In genomic region chr17:41800601-41801373, GRCh38 we compare ENCODE assay signal across 1 cellular context.
TF ChIP-seq lines count a peak whose summit lies in the region.

No MANE protein-coding gene starts in this region.

TF ChIP-seq in HepG2, 621 proteins besides CTCF, POLR2A, EP300 and RAD21 (continued from another document and continues in another):
- peak; percentile 68; the same call in 1 of the 2 replicates for TF ChIP-seq NR2F2 (IDR thresholded peaks at IDR 0.05; ENCODE audit: borderline replicate concordance, low read depth)
- TF ChIP-seq CEBPB (IDR thresholded peaks at IDR 0.05; ENCODE audit: borderline replicate concordance, low read depth, low read length): no peak
- TF ChIP-seq RARA (CRISPR knock-in tag; IDR thresholded peaks at IDR 0.05): peak; percentile 60; the same call in 1 of the 2 replicates
- peak; percentile 51; the same call in 1 of the 2 replicates for TF ChIP-seq ZBTB7A (CRISPR knock-in tag; IDR thresholded peaks at IDR 0.05)
- TF ChIP-seq ATAD3A (CRISPR knock-in tag; IDR thresholded peaks at IDR 0.05): no peak
- no peak; the same call in 1 of the 2 replicates for TF ChIP-seq BCL3 (CRISPR knock-in tag; IDR thresholded peaks at IDR 0.05)
- 0 out of 2 replicates have a peak, but pooled peaks have one; percentile 10 for TF ChIP-seq THAP7 (CRISPR knock-in tag; IDR thresholded peaks at IDR 0.05)
- TF ChIP-seq ZBTB3 (CRISPR knock-in tag; IDR thresholded peaks at IDR 0.05; ENCODE audit: borderline replicate concordance, low read depth): peak; percentile 2; the same call in 1 of the 2 replicates
- TF ChIP-seq TP53 (CRISPR knock-in tag; conservative IDR thresholded peaks at IDR 0.05): no peak
- no peak for TF ChIP-seq ARID3A (IDR thresholded peaks at IDR 0.05; ENCODE audit: low read depth, low read length)
- no peak for TF ChIP-seq ATM (IDR thresholded peaks at IDR 0.05; ENCODE audit: borderline replicate concordance)
- 0 out of 2 replicates have a peak, but pooled peaks have one; percentile 47 for TF ChIP-seq MTERF4 (CRISPR knock-in tag; IDR thresholded peaks at IDR 0.05)
- 0 out of 2 replicates have a peak, but pooled peaks have one; percentile 9 for TF ChIP-seq CREM (IDR thresholded peaks at IDR 0.05)
- no peak for TF ChIP-seq CREM (CRISPR knock-in tag; IDR thresholded peaks at IDR 0.05)
- TF ChIP-seq POGZ (CRISPR knock-in tag; IDR thresholded peaks at IDR 0.05): no peak; the same call in 1 of the 2 replicates
- 0 out of 2 replicates have a peak, but pooled peaks have one; percentile 69 for TF ChIP-seq ZNF597 (CRISPR knock-in tag; IDR thresholded peaks at IDR 0.05)
- no peak for TF ChIP-seq TSC22D2 (CRISPR knock-in tag; IDR thresholded peaks at IDR 0.05; ENCODE audit: borderline replicate concordance)
- TF ChIP-seq ZNF318 (CRISPR knock-in tag; IDR thresholded peaks at IDR 0.05): 0 out of 2 replicates have a peak, but pooled peaks have one; percentile 42
- no peak for TF ChIP-seq NONO (IDR thresholded peaks at IDR 0.05)
- peak; percentile 70; the same call in 1 of the 2 replicates for TF ChIP-seq NONO (CRISPR knock-in tag; conservative IDR thresholded peaks at IDR 0.05)
- peak; percentile 86 for TF ChIP-seq NR2F6 (IDR thresholded peaks at IDR 0.05)
- TF ChIP-seq NR2F6 (CRISPR knock-in tag; IDR thresholded peaks at IDR 0.05): peak; percentile 90
- no peak for TF ChIP-seq ZFYVE20 (CRISPR knock-in tag; IDR thresholded peaks at IDR 0.05; ENCODE audit: borderline replicate concordance, low read depth)
- 0 out of 2 replicates have a peak, but pooled peaks have one; percentile 15 for TF ChIP-seq ATF2 (CRISPR knock-in tag; IDR thresholded peaks at IDR 0.05)
- TF ChIP-seq GATAD1 (CRISPR knock-in tag; IDR thresholded peaks at IDR 0.05): no peak
- TF ChIP-seq ZSCAN9 (CRISPR knock-in tag; IDR thresholded peaks at IDR 0.05; ENCODE audit: borderline replicate concordance): peak; percentile 14; the same call in 1 of the 2 replicates
- no peak for TF ChIP-seq FOXC1 (CRISPR knock-in tag; IDR thresholded peaks at IDR 0.05; ENCODE audit: borderline replicate concordance)
- no peak for TF ChIP-seq PAX8 (CRISPR knock-in tag; IDR thresholded peaks at IDR 0.05; ENCODE audit: borderline replicate concordance)
- TF ChIP-seq FOXA1 (IDR thresholded peaks at IDR 0.05): no peak
- TF ChIP-seq FOXA1 (CRISPR knock-in tag; IDR thresholded peaks at IDR 0.05): no peak
- TF ChIP-seq ZEB1 (IDR thresholded peaks at IDR 0.05; ENCODE audit: insufficient replicate concordance, low read depth): peak; percentile 98
- peak; percentile 68; the same call in 1 of the 2 replicates for TF ChIP-seq KDM2A (CRISPR knock-in tag; IDR thresholded peaks at IDR 0.05; ENCODE audit: borderline replicate concordance, low read depth)
- peak; percentile 48; the same call in 1 of the 2 replicates for TF ChIP-seq TFAP4 (IDR thresholded peaks at IDR 0.05; ENCODE audit: borderline replicate concordance, low read depth)
- TF ChIP-seq CSRNP1 (CRISPR knock-in tag; IDR thresholded peaks at IDR 0.05): peak; percentile 47; the same call in 1 of the 2 replicates
- peak; percentile 81 for TF ChIP-seq AGO2 (optimal IDR thresholded peaks at IDR 0.05; ENCODE audit: low read depth, low read length)
- 0 out of 2 replicates have a peak, but pooled peaks have one; percentile 4 for TF ChIP-seq ZIK1 (CRISPR knock-in tag; IDR thresholded peaks at IDR 0.05; ENCODE audit: borderline replicate concordance, low read depth)
- TF ChIP-seq ZNF781 (CRISPR knock-in tag; IDR thresholded peaks at IDR 0.05; ENCODE audit: borderline replicate concordance, not compliant biosample characterization): no peak
- TF ChIP-seq ZNF589 (CRISPR knock-in tag; conservative IDR thresholded peaks at IDR 0.05): 0 out of 2 replicates have a peak, but pooled peaks have one; percentile 47
- TF ChIP-seq U2AF1 (optimal IDR thresholded peaks at IDR 0.05; ENCODE audit: low read depth, low read length): no peak
- no peak for TF ChIP-seq SRSF4 (IDR thresholded peaks at IDR 0.05; ENCODE audit: low read depth, low read length, poor library complexity, severe bottlenecking)
- TF ChIP-seq ZNF775 (CRISPR knock-in tag; IDR thresholded peaks at IDR 0.05; ENCODE audit: borderline replicate concordance): no peak
